Comparison of ENCODE assay signal across 1 cellular context in the genomic region with DNA sequence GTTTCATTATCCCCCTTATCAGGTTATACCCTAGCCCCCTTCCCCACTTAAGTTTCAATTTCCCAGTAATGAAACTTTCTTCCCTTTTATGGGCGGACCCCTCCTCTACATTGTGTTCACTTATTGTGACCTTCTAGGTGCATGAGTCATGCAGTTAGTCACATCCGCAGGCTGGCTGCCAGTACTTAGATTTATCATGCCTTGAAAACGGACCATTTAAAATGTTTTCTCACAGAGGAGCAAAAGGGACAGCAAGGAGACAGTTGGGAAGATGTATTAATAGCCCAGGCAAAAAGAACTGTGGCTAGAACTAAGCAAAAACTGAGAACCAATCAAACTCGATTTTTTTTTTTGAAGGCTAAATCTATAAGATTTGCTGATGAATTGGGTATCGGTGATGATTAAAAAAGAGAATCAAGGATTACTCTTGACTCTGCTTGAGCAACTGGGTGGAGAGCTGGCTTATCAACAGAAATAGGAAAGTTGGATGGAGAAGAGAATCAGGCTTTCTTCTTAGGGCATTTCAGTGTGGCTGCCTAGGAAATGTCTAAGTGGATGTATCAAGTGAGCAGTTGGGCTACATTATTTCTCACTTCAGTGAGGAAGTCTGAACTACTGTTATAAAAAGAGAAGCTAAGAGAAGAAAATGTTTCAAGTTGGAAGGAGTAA.
A peak's percentile ranks its signal among the peaks of the same experiment; 100 is the strongest.
TF ChIP-seq lines count a peak whose summit lies in the region.

No MANE protein-coding gene starts in this region.

TF ChIP-seq in HCT116, 20 proteins besides CTCF, POLR2A, EP300 and RAD21 (continued from another document):
- TF ChIP-seq CEBPB (IDR thresholded peaks at IDR 0.05; ENCODE audit: low read depth) (peak; percentile 44; the same call in 1 of the 2 replicates), MAX (IDR thresholded peaks at IDR 0.05) (peak; percentile 10; the same call in 1 of the 2 replicates), JUND (IDR thresholded peaks at IDR 0.05) (peak; percentile 98), EGR1 (IDR thresholded peaks at IDR 0.05; ENCODE audit: low read depth) (no peak), REST (IDR thresholded peaks at IDR 0.05; ENCODE audit: low read depth) (no peak), SP1 (IDR thresholded peaks at IDR 0.05; ENCODE audit: low read depth) (peak; percentile 90), SIN3A (IDR thresholded peaks at IDR 0.05; ENCODE audit: low read depth) (peak; percentile 25; the same call in 1 of the 2 replicates), TCF7L2 (IDR thresholded peaks at IDR 0.05; ENCODE audit: borderline replicate concordance, extremely low read depth, insufficient read depth, insufficient read length) (peak; percentile 56)
